14 cellular contexts compared by ENCODE assay signal in the genomic region with DNA sequence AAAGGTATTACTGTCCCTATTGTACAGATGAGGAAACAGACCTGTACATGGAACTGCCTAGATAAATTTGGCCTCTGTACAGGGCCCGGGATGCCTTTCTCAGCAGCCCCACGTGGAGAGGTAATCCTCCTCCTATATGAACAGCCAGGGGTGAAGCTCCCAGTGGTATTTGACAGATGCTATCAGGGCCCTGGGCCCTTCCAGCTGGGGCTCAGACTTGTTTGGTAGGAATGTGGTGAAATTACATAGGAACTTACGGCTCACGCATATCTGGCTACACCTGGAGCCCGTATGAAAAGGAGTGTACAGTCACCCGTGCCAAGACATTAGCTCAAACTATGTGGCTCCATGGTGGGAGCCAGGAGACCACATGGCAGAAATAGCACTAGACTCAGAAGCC. TPM values are rescaled to one million over a fixed set of nuclear protein-coding genes. Genes with fewer than 3 reads are reported as not detected.
DNase-seq lines count a peak whose midpoint lies in the region; ATAC-seq and TF ChIP-seq lines count a peak whose summit lies in the region.
"Had no signal": no experiment of that assay in that cellular context is flagged by ENCODE, and none has a peak within 500 bp of the region (broad histone marks: within the 10 kb centered on the region; RNA-seq: fewer than 3 reads in every experiment).

No MANE protein-coding gene starts in this region.

- intact Hi-C loops in CD4-positive, alpha-beta memory T cell (cut with micrococcal nuclease): no loop called here

- ATAC-seq in foreskin keratinocyte: peak; percentile 28
- ATAC-seq: A549 had no signal

- CTCF ChIA-PET in HEK293 (lab: Yijun Ruan, JAX): interaction anchor here (1.0 kb wide), 1 partner anchor 27 kb away, joined by 3 read pairs; no protein-coding TSS in a partner anchor
- CTCF ChIA-PET in CD4-positive, alpha-beta memory T cell (lab: Charles Lee; ENCODE audit: partially characterized antibody): interaction anchor here (0.7 to 1.6 kb wide), 2 partner anchors 80 to 265 kb away, joined by 3 read pairs; no protein-coding TSS in a partner anchor

- H2AFZ ChIP-seq in Karpas-422 (ENCODE audit: low read length): no peak overlapping the region

- POLR2A ChIA-PET in HEK293 (lab: Yijun Ruan, JAX): no interaction called here
- POLR2A ChIA-PET in CD4-positive, alpha-beta memory T cell (lab: Charles Lee; ENCODE audit: partially characterized antibody): no interaction called here

- H3K4me3 Mint-ChIP-seq in CD4-positive, alpha-beta memory T cell: no peak overlapping the region
- H3K4me3 Mint-ChIP-seq: CD14-positive monocyte; CD8-positive, alpha-beta memory T cell; H9; HFFc6 had no signal

- H3K9me3 Mint-ChIP-seq in CD4-positive, alpha-beta memory T cell: no peaks in the 10 kb centered on the region
- H3K9me3 Mint-ChIP-seq: CD14-positive monocyte; CD8-positive, alpha-beta memory T cell; H9; HFFc6 had no signal

- no peaks in the 10 kb centered on the region for H3K9me2 ChIP-seq in Karpas-422 (replicated peaks; ENCODE audit: insufficient read depth, low read length)

- no peaks in the 10 kb centered on the region for H3K79me2 ChIP-seq in Karpas-422 (ENCODE audit: low read length)

- H3K36me3 Mint-ChIP-seq in CD4-positive, alpha-beta memory T cell: no peaks in the 10 kb centered on the region
- H3K36me3 Mint-ChIP-seq: CD14-positive monocyte; CD8-positive, alpha-beta memory T cell had no signal

- no peaks in the 10 kb centered on the region for H4K20me1 ChIP-seq in Karpas-422 (ENCODE audit: insufficient read depth, low read depth, low read length)

- H3K4me1 ChIP-seq in HEK293 (ENCODE audit: control insufficient read depth, insufficient read depth, low read length) (no peaks in the 10 kb centered on the region), foreskin keratinocyte (peaks cover 12% of the 10 kb centered on the region), Karpas-422 (ENCODE audit: low read length) (peaks cover 10% of the 10 kb centered on the region)
- H3K4me1 ChIP-seq in CD4-positive, alpha-beta memory T cell (ENCODE audit: insufficient read depth, low read length): peaks cover 18% of the 10 kb centered on the region
- H3K4me1 ChIP-seq: A549, Caco-2 had no signal

- H3K9ac ChIP-seq in Karpas-422 (ENCODE audit: low read length): no peak overlapping the region

- H3K27ac ChIP-seq in HEK293 (ENCODE audit: extremely low read depth, low read depth, low read length) (no peak overlapping the region), foreskin keratinocyte (no peak overlapping the region), skin epidermis (peak overlapping the region in 12 of 21 experiments; percentile 0 to 70 (median 38)), Karpas-422 (ENCODE audit: low read length) (no peak overlapping the region)
- H3K27ac ChIP-seq in CD4-positive, alpha-beta memory T cell (ENCODE audit: low read depth, low read length): no peak overlapping the region
- H3K27ac ChIP-seq: A549 had no signal

- no peak overlapping the region for H3K27ac Mint-ChIP-seq in CD4-positive, alpha-beta memory T cell
- H3K27ac Mint-ChIP-seq: CD14-positive monocyte, H9, HFFc6 had no signal

- no peaks in the 10 kb centered on the region for H3K27me3 Mint-ChIP-seq in CD4-positive, alpha-beta memory T cell

- H3K9me3 ChIP-seq in HEK293 (ENCODE audit: control insufficient read depth, insufficient read depth, low read depth, low read length): no peaks in the 10 kb centered on the region
- H3K9me3 ChIP-seq in Karpas-422 (ENCODE audit: low read length): no peaks in the 10 kb centered on the region
- no peaks in the 10 kb centered on the region for H3K9me3 ChIP-seq in CD4-positive, alpha-beta memory T cell (ENCODE audit: control insufficient read depth in 1 of 2, low read length in 2 of 2)
- H3K9me3 ChIP-seq: A549, Caco-2 had no signal

- H3K4me3 ChIP-seq in HEK293 (ENCODE audit: low read depth, low read length): no peak overlapping the region
- no peak overlapping the region for H3K4me3 ChIP-seq in skin epidermis
- H3K4me3 ChIP-seq in Karpas-422 (ENCODE audit: low read length): no peak overlapping the region
- no peak overlapping the region for H3K4me3 ChIP-seq in CD4-positive, alpha-beta memory T cell (ENCODE audit: low read length in 2 of 2)
- H3K4me3 ChIP-seq: A549 had no signal

- TF ChIP-seq CTCF in HEK293 (tag by site-specific recombination; IDR thresholded peaks at IDR 0.05) (no peak), foreskin keratinocyte (conservative IDR thresholded peaks at IDR 0.05) (no peak)

- H3K4me1 Mint-ChIP-seq in CD4-positive, alpha-beta memory T cell: peaks cover 10 to 25% (median 17%) of the 10 kb centered on the region in 4 donors
- H3K4me1 Mint-ChIP-seq: H9 had no signal

- H3K36me3 ChIP-seq in HEK293 (ENCODE audit: control insufficient read depth in 2 of 2, insufficient read depth in 1 of 2, low read length in 2 of 2): peaks cover 0 to 35% of the 10 kb centered on the region in 2 experiments; a peak in 1 of 3 replicates
- H3K36me3 ChIP-seq in Karpas-422 (ENCODE audit: insufficient read depth, low read length): no peaks in the 10 kb centered on the region
- no peaks in the 10 kb centered on the region for H3K36me3 ChIP-seq in CD4-positive, alpha-beta memory T cell (ENCODE audit: insufficient read depth, low read length)

- no peak overlapping the region for H3K4me2 ChIP-seq in Karpas-422 (ENCODE audit: low read depth, low read length, poor library complexity, severe bottlenecking)
- H3K4me2 ChIP-seq: A549 had no signal

- H3K27me3 ChIP-seq in foreskin keratinocyte (peaks cover under 1% of the 10 kb centered on the region), Karpas-422 (ENCODE audit: low read length) (no peaks in the 10 kb centered on the region; the same call in 1 of the 2 replicates)
- no peaks in the 10 kb centered on the region for H3K27me3 ChIP-seq in CD4-positive, alpha-beta memory T cell (ENCODE audit: insufficient read depth, low read length)

- DNase-seq in NCI-H2171 (lab: John Stamatoyannopoulos, UW) (peak; percentile 10), foreskin keratinocyte (peak; percentile 69 to 87), Karpas-422 (no peak), HCEC 1CT (no peak)
- no peak for DNase-seq in CD4-positive, alpha-beta memory T cell
- DNase-seq: Caco-2; CD8-positive, alpha-beta memory T cell; GOT3; H9; HFFc6 had no signal

TF ChIP-seq in HEK293, 187 proteins besides CTCF, POLR2A, EP300 and RAD21:
- TF ChIP-seq, protein P1, sequence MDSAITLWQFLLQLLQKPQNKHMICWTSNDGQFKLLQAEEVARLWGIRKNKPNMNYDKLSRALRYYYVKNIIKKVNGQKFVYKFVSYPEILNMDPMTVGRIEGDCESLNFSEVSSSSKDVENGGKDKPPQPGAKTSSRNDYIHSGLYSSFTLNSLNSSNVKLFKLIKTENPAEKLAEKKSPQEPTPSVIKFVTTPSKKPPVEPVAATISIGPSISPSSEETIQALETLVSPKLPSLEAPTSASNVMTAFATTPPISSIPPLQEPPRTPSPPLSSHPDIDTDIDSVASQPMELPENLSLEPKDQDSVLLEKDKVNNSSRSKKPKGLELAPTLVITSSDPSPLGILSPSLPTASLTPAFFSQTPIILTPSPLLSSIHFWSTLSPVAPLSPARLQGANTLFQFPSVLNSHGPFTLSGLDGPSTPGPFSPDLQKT (IDR thresholded peaks at IDR 0.05; ENCODE audit: borderline replicate concordance, low read depth, low read length): no peak
- peak; percentile 46; the same call in 1 of the 2 replicates for TF ChIP-seq ZIC2 (tag by site-specific recombination; IDR thresholded peaks at IDR 0.05)
- TF ChIP-seq, protein P2, sequence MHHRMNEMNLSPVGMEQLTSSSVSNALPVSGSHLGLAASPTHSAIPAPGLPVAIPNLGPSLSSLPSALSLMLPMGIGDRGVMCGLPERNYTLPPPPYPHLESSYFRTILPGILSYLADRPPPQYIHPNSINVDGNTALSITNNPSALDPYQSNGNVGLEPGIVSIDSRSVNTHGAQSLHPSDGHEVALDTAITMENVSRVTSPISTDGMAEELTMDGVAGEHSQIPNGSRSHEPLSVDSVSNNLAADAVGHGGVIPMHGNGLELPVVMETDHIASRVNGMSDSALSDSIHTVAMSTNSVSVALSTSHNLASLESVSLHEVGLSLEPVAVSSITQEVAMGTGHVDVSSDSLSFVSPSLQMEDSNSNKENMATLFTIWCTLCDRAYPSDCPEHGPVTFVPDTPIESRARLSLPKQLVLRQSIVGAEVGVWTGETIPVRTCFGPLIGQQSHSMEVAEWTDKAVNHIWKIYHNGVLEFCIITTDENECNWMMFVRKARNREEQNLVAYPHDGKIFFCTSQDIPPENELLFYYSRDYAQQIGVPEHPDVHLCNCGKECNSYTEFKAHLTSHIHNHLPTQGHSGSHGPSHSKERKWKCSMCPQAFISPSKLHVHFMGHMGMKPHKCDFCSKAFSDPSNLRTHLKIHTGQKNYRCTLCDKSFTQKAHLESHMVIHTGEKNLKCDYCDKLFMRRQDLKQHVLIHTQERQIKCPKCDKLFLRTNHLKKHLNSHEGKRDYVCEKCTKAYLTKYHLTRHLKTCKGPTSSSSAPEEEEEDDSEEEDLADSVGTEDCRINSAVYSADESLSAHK (tag by site-specific recombination; IDR thresholded peaks at IDR 0.05): no peak
- no peak for TF ChIP-seq ZNF571 (tag by site-specific recombination; IDR thresholded peaks at IDR 0.05)
TF ChIP-seq in HEK293: peak in this region for 1.

RNA-seq across cellular contexts. Expression of a gene that starts 24.8 kb away (rescaled TPM):
- 0.71 and 1.4 TPM in 2 replicates for total RNA-seq in foreskin keratinocyte
- polyA plus RNA-seq in foreskin keratinocyte: 0.90 and 1.2 TPM in 2 replicates
- total RNA-seq in Karpas-422 (2014; rRNA removed; shearing (Covaris generic); ENCODE audit: low replicate concordance): not detected in 2 replicates
- 10 to 100 TPM; 28.7 to 30.8 TPM for total RNA-seq in CD4-positive, alpha-beta memory T cell
- polyA plus RNA-seq in CD4-positive, alpha-beta memory T cell: 10 to 100 TPM; 22.7 to 28.0 TPM

RNA-seq across cellular contexts. Expression of a gene that starts 34.7 kb away (rescaled TPM):
- total RNA-seq in foreskin keratinocyte: 8.8 and 10.6 TPM in 2 replicates
- polyA plus RNA-seq in foreskin keratinocyte: 5.1 and 6.5 TPM in 2 replicates
- 0.60 and 0.61 TPM in 2 replicates for total RNA-seq in Karpas-422 (2014; rRNA removed; shearing (Covaris generic); ENCODE audit: low replicate concordance)
- total RNA-seq in CD4-positive, alpha-beta memory T cell: 1 to 10 TPM; 1.2 to 1.4 TPM
- polyA plus RNA-seq in CD4-positive, alpha-beta memory T cell: 1 to 10 TPM in 1 of 2 donors, under 1 TPM in 1; 0.73 to 1.4 TPM

Comparison
In these comparisons a context has a peak if more than half of its experiments do, and no peak if none do; other contexts are left out.
1. H3K27ac ChIP-seq: peak in skin epidermis (12 of 21); none in HEK293 (single experiment), foreskin keratinocyte (single experiment), Karpas-422 (single experiment) and CD4-positive, alpha-beta memory T cell (single experiment).
2. DNase-seq: peak in NCI-H2171 (single experiment) and foreskin keratinocyte (2 of 2); none in Karpas-422 (single experiment), HCEC 1CT (single experiment) and CD4-positive, alpha-beta memory T cell (0 of 5).
3. RNA of a gene that starts 24.8 kb away (total RNA-seq): 28.7 to 30.8 TPM in CD4-positive, alpha-beta memory T cell; 0.71 to 1.4 TPM in foreskin keratinocyte and not detected in Karpas-422; every median in the first group is over 10 times any median in the second.